10 cellular contexts compared by ENCODE assay signal in genomic region chr17:67520916-67521772, GRCh38.
DNase-seq lines count a peak whose midpoint lies in the region; ATAC-seq and TF ChIP-seq lines count a peak whose summit lies in the region.
"Had no signal": no experiment of that assay in that cellular context is flagged by ENCODE, and none has a peak within 500 bp of the region (broad histone marks: within the 10 kb centered on the region; RNA-seq: fewer than 3 reads in every experiment).

No MANE protein-coding gene starts in this region.

- peaks cover 24% of the 10 kb centered on the region for H3K4me1 ChIP-seq in psoas muscle

- no peak for ATAC-seq in effector memory CD8-positive, alpha-beta T cell (replicated peaks)
- ATAC-seq in psoas muscle, result peak in 1 of 4 donors; percentile 6

- H3K27ac ChIP-seq in psoas muscle, result no peak overlapping the region

- intact Hi-C loops in psoas muscle (cut with DNase I), result no loop called here

- no peaks in the 10 kb centered on the region for H3K9me3 Mint-ChIP-seq in effector memory CD8-positive, alpha-beta T cell
- peaks cover 15% of the 10 kb centered on the region for H3K9me3 Mint-ChIP-seq in type B pancreatic cell

- no peaks in the 10 kb centered on the region for H3K27me3 Mint-ChIP-seq in effector memory CD8-positive, alpha-beta T cell
- H3K27me3 Mint-ChIP-seq in type B pancreatic cell, result no peaks in the 10 kb centered on the region
- H3K27me3 Mint-ChIP-seq: stimulated activated naive CD8-positive, alpha-beta T cell treated with anti-CD3 and anti-CD28 coated beads, Interleukin-15, Interleukin-2, amounts not matched to agents 100 ng/mL and 50 ng/mL, for 24 hours had no signal

- peak overlapping the region in 1 of 2 donors; percentile 54 for H3K4me3 Mint-ChIP-seq in effector memory CD8-positive, alpha-beta T cell
- H3K4me3 Mint-ChIP-seq in type B pancreatic cell, result no peak overlapping the region

- DNase-seq in DMS79 (lab: John Stamatoyannopoulos, UW) (peak; percentile 58), NCI-H1092 treated with DMSO at 0.1 percent for 48 hours (lab: John Stamatoyannopoulos, UW) (peak; percentile 44), psoas muscle (no peak), MG63 (no peak), type B pancreatic cell (ENCODE audit: extremely low spot score, unreplicated experiment) (no peak), AML-193 (lab: John Stamatoyannopoulos, UW) (no peak)
- no peak for DNase-seq in effector memory CD8-positive, alpha-beta T cell
- DNase-seq: GF-D8, NCI-H748 treated with DMSO at 0.1 percent for 48 hours had no signal

- peaks cover 44 to 72% of the 10 kb centered on the region in 2 donors for H3K4me1 Mint-ChIP-seq in effector memory CD8-positive, alpha-beta T cell (ENCODE audit: low read depth in 2 of 2)
- peaks cover 33% of the 10 kb centered on the region for H3K4me1 Mint-ChIP-seq in type B pancreatic cell (ENCODE audit: unreplicated experiment)

- TF ChIP-seq CTCF in psoas muscle (IDR thresholded peaks at IDR 0.05), result no peak
- TF ChIP-seq CTCF in type B pancreatic cell (conservative IDR thresholded peaks at IDR 0.05), result no peak

- H3K36me3 ChIP-seq in psoas muscle (ENCODE audit: insufficient read depth in 1 of 2, low read depth in 1 of 2) (no peaks in the 10 kb centered on the region), MG63 (no peaks in the 10 kb centered on the region)

- no peaks in the 10 kb centered on the region for H3K9me3 ChIP-seq in psoas muscle
- H3K9me3 ChIP-seq in MG63, result no peaks in the 10 kb centered on the region; the same call in 1 of the 2 replicates

- H3K4me3 ChIP-seq in psoas muscle (peak overlapping the region; percentile 41), MG63 (no peak overlapping the region)

- H3K27me3 ChIP-seq in psoas muscle (ENCODE audit: insufficient read depth in 3 of 3, low read length in 2 of 3) (peaks cover 0 to 3% (median 0%) of the 10 kb centered on the region in 3 donors), MG63 (no peaks in the 10 kb centered on the region)

- peak overlapping the region; percentile 86 to 92 for H3K27ac Mint-ChIP-seq in effector memory CD8-positive, alpha-beta T cell
- no peak overlapping the region for H3K27ac Mint-ChIP-seq in type B pancreatic cell

- WGBS in psoas muscle, 3 donors, result 54 to 76% (median 56%) methylated on average over 9 of the region's 9 CpGs

- H3K36me3 Mint-ChIP-seq in effector memory CD8-positive, alpha-beta T cell (ENCODE audit: insufficient read depth), result peaks cover 9% of the 10 kb centered on the region
- H3K36me3 Mint-ChIP-seq in type B pancreatic cell, result peaks cover 12% of the 10 kb centered on the region

Comparison
In these comparisons a context has a peak if more than half of its experiments do, and no peak if none do; other contexts are left out.
1. DNase-seq: peak in DMS79 (single experiment) and NCI-H1092 treated with DMSO at 0.1 percent for 48 hours (single experiment); none in effector memory CD8-positive, alpha-beta T cell (0 of 3), psoas muscle (0 of 2), MG63 (single experiment), type B pancreatic cell (single experiment) and AML-193 (0 of 2).